In the genomic region with DNA sequence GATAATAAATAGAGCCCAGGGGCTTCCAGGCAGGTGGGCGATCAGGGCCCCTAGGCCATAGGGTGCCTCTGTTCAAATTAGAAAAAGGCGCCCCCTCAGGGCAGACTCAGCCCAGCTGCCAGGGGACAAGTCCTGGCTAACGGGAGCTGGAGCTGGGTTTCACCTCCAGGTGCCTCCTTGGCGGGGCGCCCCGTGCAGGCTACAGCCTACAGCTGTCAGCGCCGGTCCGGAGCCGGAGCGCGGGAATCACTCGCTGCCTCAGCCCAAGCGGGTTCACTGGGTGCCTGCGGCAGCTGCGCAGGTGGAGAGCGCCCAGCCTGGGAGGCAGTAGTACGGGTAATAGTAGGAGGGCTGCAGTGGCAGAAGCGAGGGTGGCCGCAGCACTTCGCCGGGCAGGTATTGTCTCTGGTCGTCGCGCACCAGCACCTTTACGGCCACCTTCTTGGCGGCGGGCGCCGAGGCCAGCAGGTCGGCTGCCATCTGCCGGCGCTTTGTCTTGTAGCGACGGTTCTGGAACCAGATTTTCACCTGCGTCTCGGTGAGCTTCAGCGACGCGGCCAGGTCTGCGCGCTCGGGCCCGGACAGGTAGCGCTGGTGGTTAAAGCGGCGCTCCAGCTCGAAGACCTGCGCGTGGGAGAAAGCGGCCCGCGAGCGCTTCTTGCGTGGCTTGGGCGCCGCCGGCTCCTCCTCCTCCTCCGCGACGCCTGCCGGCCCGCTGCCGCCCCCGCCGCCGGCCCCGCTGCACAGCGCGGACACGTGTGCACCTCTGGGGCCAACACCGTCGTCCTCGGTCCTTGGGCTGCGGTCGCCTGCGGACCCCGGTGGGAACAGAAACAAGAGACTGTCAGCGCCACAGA, we compare ENCODE assay signal across 9 cellular contexts. TPM values are rescaled to one million over a fixed set of nuclear protein-coding genes. Genes with fewer than 3 reads are reported as not detected.
DNase-seq lines count a peak whose midpoint lies in the region; ATAC-seq and TF ChIP-seq lines count a peak whose summit lies in the region.
"Had no signal": no experiment of that assay in that cellular context is flagged by ENCODE, and none has a peak within 500 bp of the region (broad histone marks: within the 10 kb centered on the region; RNA-seq: fewer than 3 reads in every experiment).

No MANE protein-coding gene starts in this region.

- in situ Hi-C loops in G401 (cut with HindIII; ENCODE audit: low sequenced_read_pairs), result no loop called here
- in situ Hi-C loops in mammary epithelial cell (cut with MboI; ENCODE audit: low sequenced_read_pairs in 2 of 2), result no loop called here

- POLR2A ChIA-PET in PC-9 (lab: Charles Lee; ENCODE audit: unreplicated experiment), result no interaction called here

- no peaks in the 10 kb centered on the region for H3K79me2 ChIP-seq in mammary epithelial cell (ENCODE audit: insufficient read depth, low read length)
- H3K79me2 ChIP-seq in PC-9 (ENCODE audit: low read depth), result no peaks in the 10 kb centered on the region

- CTCF ChIA-PET in mammary epithelial cell (lab: Charles Lee; ENCODE audit: low non-redundant PET) (interaction anchor here (1.7 kb wide), 1 partner anchor 689 kb away, joined by 5 read pairs; no protein-coding TSS in a partner anchor), PC-9 (lab: Charles Lee) (no interaction called here)

- 6% methylated on average over 32 of the region's 79 CpGs for WGBS in mammary epithelial cell (ENCODE audit: low coverage, missing lambda C conversion rate)
- 43 to 50% methylated on average over 66 to 74 of the region's 79 CpGs for WGBS in mesodermal cell (ENCODE audit: insufficient coverage in 2 of 2), 2 experiments

- H3K4me3 ChIP-seq in mammary epithelial cell (replicated peaks in 1 of 3; ENCODE audit: insufficient read depth in 1 of 3, low read depth in 2 of 3, low read length in 3 of 3) (peak overlapping the region in 2 of 3 experiments; percentile 24 to 25), mesodermal cell (ENCODE audit: extremely low read depth, insufficient read depth, low read length, poor library complexity, severe bottlenecking) (peak overlapping the region; percentile 81), PC-9 (no peak overlapping the region)
- H3K4me3 ChIP-seq: K562 had no signal

- H3F3A ChIP-seq in PC-9 (ENCODE audit: insufficient read depth, low read depth), result no peaks in the 10 kb centered on the region

- H3K9me2 ChIP-seq in PC-9 (ENCODE audit: insufficient read depth), result no peaks in the 10 kb centered on the region

- H3K27me3 ChIP-seq in mammary epithelial cell (ENCODE audit: insufficient read depth, low read length) (peaks cover 47% of the 10 kb centered on the region), PC-9 (ENCODE audit: insufficient read depth, low read depth) (peaks cover 14% of the 10 kb centered on the region)

- no peak overlapping the region for H3K9ac ChIP-seq in mammary epithelial cell (ENCODE audit: insufficient read depth, low read length)

- peak; percentile 28 for DNase-seq in G401 (ENCODE audit: low spot score)
- DNase-seq in mammary epithelial cell, result no peak
- DNase-seq in NCI-H226, result no peak
- no peak for DNase-seq in NCI-H2081 treated with DMSO at 0.1 percent for 48 hours (lab: John Stamatoyannopoulos, UW)
- DNase-seq in PC-9, result no peak

- ATAC-seq in HG03025 (IDR thresholded peaks at IDR 0.05; ENCODE audit: low FRiP score, unreplicated experiment), result peak; percentile 40
- ATAC-seq in GM19351 (IDR thresholded peaks at IDR 0.05; ENCODE audit: unreplicated experiment), result no peak
- ATAC-seq: K562 had no signal

- no peaks in the 10 kb centered on the region for H3K36me3 ChIP-seq in mammary epithelial cell (ENCODE audit: insufficient read depth, low read length)
- peaks cover 22% of the 10 kb centered on the region for H3K36me3 ChIP-seq in mesodermal cell (ENCODE audit: control insufficient read depth, insufficient read depth, low read length)
- H3K36me3 ChIP-seq in PC-9 (ENCODE audit: low read depth), result no peaks in the 10 kb centered on the region

- no peak overlapping the region for H3K27ac ChIP-seq in mammary epithelial cell (ENCODE audit: insufficient read depth, low read depth, low read length)
- H3K27ac ChIP-seq in mesodermal cell (ENCODE audit: low read depth, low read length, severe bottlenecking), result no peak overlapping the region
- no peak overlapping the region for H3K27ac ChIP-seq in PC-9

- H3K9me3 ChIP-seq in mammary epithelial cell (replicated peaks; ENCODE audit: insufficient read depth, low read length), result peaks cover 3% of the 10 kb centered on the region
- no peaks in the 10 kb centered on the region for H3K9me3 ChIP-seq in mesodermal cell (ENCODE audit: control insufficient read depth, low read length)
- H3K9me3 ChIP-seq in PC-9 (ENCODE audit: insufficient read depth, low read depth), result no peaks in the 10 kb centered on the region

- H2AFZ ChIP-seq in mammary epithelial cell (ENCODE audit: low read depth, low read length), result peak overlapping the region; percentile 49
- no peak overlapping the region for H2AFZ ChIP-seq in PC-9

- dilution Hi-C loops in mammary epithelial cell (cut with HindIII; ENCODE audit: low sequenced_read_pairs), result loop anchor here (25.0 kb wide), 1 partner anchor 680 kb away; no protein-coding TSS in a partner anchor

- peaks cover 14% of the 10 kb centered on the region for H3K4me1 ChIP-seq in mammary epithelial cell (ENCODE audit: insufficient read depth, low read length)
- peaks cover 27% of the 10 kb centered on the region for H3K4me1 ChIP-seq in mesodermal cell (ENCODE audit: control insufficient read depth, insufficient read depth, low read length, poor library complexity, severe bottlenecking)
- peaks cover 5% of the 10 kb centered on the region; the same call in 1 of the 2 replicates for H3K4me1 ChIP-seq in PC-9 (replicated peaks; ENCODE audit: insufficient read depth)

- BruUV-seq in mammary epithelial cell (replicated peaks; lab: Mats Ljungman, UMichigan), result no TSS peak
- BruUV-seq in PC-9 (replicated peaks; lab: Mats Ljungman, UMichigan), result no TSS peak

- H4K20me1 ChIP-seq in mammary epithelial cell (ENCODE audit: insufficient read depth, low read length) (no peaks in the 10 kb centered on the region), PC-9 (ENCODE audit: insufficient read depth) (no peaks in the 10 kb centered on the region)

- intact Hi-C loops in mammary epithelial cell (cut with micrococcal nuclease), result loop anchor here (2.0 kb wide), 1 partner anchor 59 kb away; no protein-coding TSS in a partner anchor
- intact Hi-C loops in PC-9 (cut with micrococcal nuclease; ENCODE audit: unreplicated experiment), result no loop called here

- TF ChIP-seq CTCF in mammary epithelial cell (conservative IDR thresholded peaks at IDR 0.05 in 1 of 2, IDR thresholded peaks at IDR 0.05 in 1 of 2; ENCODE audit: extremely low read depth in 1 of 2, insufficient read depth in 1 of 2, low read depth in 1 of 2, low read length in 2 of 2), result peak; percentile 12 to 56
- no peak for TF ChIP-seq CTCF in PC-9 (conservative IDR thresholded peaks at IDR 0.05)

- H3K4me2 ChIP-seq in mammary epithelial cell (ENCODE audit: insufficient read depth, low read depth, low read length) (peak overlapping the region; percentile 88), PC-9 (no peak overlapping the region)

RNA-seq across cellular contexts. Expression of a gene that starts 2.4 kb away (rescaled TPM):
- 0.37 and 0.55 TPM in 2 replicates for total RNA-seq in G401 (2014; rRNA removed; shearing (Covaris generic))
- total RNA-seq in mammary epithelial cell, result under 1 TPM in 1 of 2 donors, not detected in 1; 0.17 TPM
- polyA plus RNA-seq in mammary epithelial cell, result 0.03 TPM
- polyA minus RNA-seq in mammary epithelial cell, result not detected
- polyA plus RNA-seq in mesodermal cell (2013, experiment 1 of 2), result 7.3 TPM
- 6.4 TPM for polyA plus RNA-seq in mesodermal cell (2013, experiment 2 of 2)
- total RNA-seq in PC-9 (2021), result not detected in 2 replicates

RNA-seq across cellular contexts. Expression of a gene that starts 57.8 kb away (rescaled TPM):
- total RNA-seq in G401 (2014; rRNA removed; shearing (Covaris generic)), result 22.0 and 36.8 TPM in 2 replicates
- total RNA-seq in mammary epithelial cell (10 to 100 TPM; 13.0 to 20.0 TPM), PC-9 (2021) (15.8 and 17.5 TPM in 2 replicates)
- polyA plus RNA-seq in mammary epithelial cell, result 9.6 TPM
- polyA minus RNA-seq in mammary epithelial cell, result not detected
- polyA plus RNA-seq in mesodermal cell (2013, experiment 1 of 2), result 25.4 TPM
- polyA plus RNA-seq in mesodermal cell (2013, experiment 2 of 2), result 32.5 TPM
